Comparison of ENCODE assay signal across 8 cellular contexts in the genomic region with DNA sequence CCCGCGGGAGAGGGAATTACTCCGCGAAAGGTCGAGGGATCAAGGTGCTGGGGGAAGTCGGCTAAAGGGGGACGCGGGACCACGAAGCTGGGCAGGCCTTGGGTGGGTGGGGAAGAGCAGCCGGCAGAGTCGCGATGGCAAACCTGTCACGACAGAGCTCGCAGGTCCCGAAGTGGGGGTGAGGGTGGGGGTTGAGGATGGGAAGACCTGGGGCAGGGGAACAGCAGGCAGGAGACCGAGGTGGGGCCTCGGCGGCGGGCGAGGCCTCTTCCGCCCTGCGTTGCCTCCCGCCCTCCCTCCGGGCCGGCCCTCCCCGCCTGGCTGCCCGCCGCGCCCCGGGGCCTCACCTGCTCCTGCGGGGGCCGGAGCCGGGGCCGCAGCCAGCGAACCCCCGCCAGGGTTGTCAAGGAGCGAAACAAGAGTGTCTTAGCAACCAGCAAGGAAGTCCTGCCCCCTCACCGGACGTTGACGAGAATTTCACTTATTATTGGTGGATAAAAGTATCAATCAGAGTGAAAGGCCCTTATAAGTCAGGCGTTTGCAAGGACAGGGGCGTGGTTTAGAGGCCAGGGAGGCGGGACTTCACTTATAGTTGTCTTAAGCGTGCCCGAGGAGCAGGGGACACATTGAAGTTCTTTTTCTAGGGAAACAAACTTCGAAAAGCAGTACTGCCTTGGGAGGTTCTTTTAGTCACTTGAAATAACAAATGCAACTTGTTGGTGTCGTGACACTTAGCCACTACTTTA.
DNase-seq lines count a peak whose midpoint lies in the region; ATAC-seq lines count a peak whose summit lies in the region.

Gene DNAL4, minus strand, starts transcription at position 423 of the 746 bp plus-strand sequence. CDS start 11,412 bp downstream, outside the sequence.

- peak; percentile 27 to 97 (median 80) for DNase-seq in C1 segment of cervical spinal cord (lab: John Stamatoyannopoulos, UW)
- DNase-seq in NCI-H748 (lab: John Stamatoyannopoulos, UW; ENCODE audit: unreplicated experiment), result peak; percentile 96
- peak; percentile 73 to 91 for DNase-seq in activated CD4-positive, alpha-beta T cell treated with anti-CD3 and anti-CD28 coated beads, Interleukin-2, amount 50 U/mL, for 24 hours (ENCODE audit: low read depth in 1 of 2, low spot score in 1 of 2)
- peak; percentile 99 for DNase-seq in left kidney (ENCODE audit: low read depth, low spot score)
- peak; percentile 93 for DNase-seq in stimulated activated CD4-positive, alpha-beta T cell treated with anti-CD3 and anti-CD28 coated beads, Interleukin-1b, Interleukin-23, amount 100 ng/mL, for 48 hours

- H3K36me3 Mint-ChIP-seq in dendritic cell treated with granulocyte-macrophage colony-stimulating factor and Interleukin-4, amounts not matched to agents 40 ng/mL and 50 ng/mL, for 4 days (ENCODE audit: low read depth), result no peaks in the 10 kb centered on the region

- peaks cover 5% of the 10 kb centered on the region for H3K4me1 Mint-ChIP-seq in dendritic cell treated with granulocyte-macrophage colony-stimulating factor and Interleukin-4, amounts not matched to agents 40 ng/mL and 50 ng/mL, for 4 days (ENCODE audit: low read depth)

- H3K4me3 Mint-ChIP-seq in dendritic cell treated with granulocyte-macrophage colony-stimulating factor and Interleukin-4, amounts not matched to agents 40 ng/mL and 50 ng/mL, for 4 days, result peak within 1 kb of the TSS; percentile 71

- peaks cover 30% of the 10 kb centered on the region for H3K27me3 Mint-ChIP-seq in dendritic cell treated with granulocyte-macrophage colony-stimulating factor and Interleukin-4, amounts not matched to agents 40 ng/mL and 50 ng/mL, for 4 days

- peak within 1 kb of the TSS; percentile 57 for H3K27ac Mint-ChIP-seq in dendritic cell treated with granulocyte-macrophage colony-stimulating factor and Interleukin-4, amounts not matched to agents 40 ng/mL and 50 ng/mL, for 4 days

- H3K9me3 Mint-ChIP-seq in dendritic cell treated with granulocyte-macrophage colony-stimulating factor and Interleukin-4, amounts not matched to agents 40 ng/mL and 50 ng/mL, for 4 days, result no peaks in the 10 kb centered on the region

- ATAC-seq in GM19395 (IDR thresholded peaks at IDR 0.05; ENCODE audit: unreplicated experiment) (peak; percentile 96), HG03558 (IDR thresholded peaks at IDR 0.05; ENCODE audit: extremely low read depth, unreplicated experiment) (peak; percentile 75)

- intact Hi-C loops in dendritic cell treated with granulocyte-macrophage colony-stimulating factor and Interleukin-4, amounts not matched to agents 40 ng/mL and 50 ng/mL, for 4 days (cut with micrococcal nuclease), result no loop called here

Comparison
In these comparisons a context has a peak if more than half of its experiments do, and no peak if none do; other contexts are left out.
1. Peak in every context shown above with its lines: DNase-seq and ATAC-seq.